ENCODE assay signal across 39 cellular contexts in genomic region chr20:18250237-18250636, GRCh38.
"Had no signal": no experiment of that assay in that cellular context is flagged by ENCODE, and none has a peak within 500 bp of the region (broad histone marks: within the 10 kb centered on the region; RNA-seq: fewer than 3 reads in every experiment).

No MANE protein-coding gene starts in this region.

- H3K36me3 ChIP-seq: ascending aorta, cardiac muscle cell had no signal

- H3K27me3 ChIP-seq: ascending aorta, cardiac muscle cell had no signal

- H3K4me3 Mint-ChIP-seq: activated CD4-positive, alpha-beta memory T cell treated with anti-CD3 and anti-CD28 coated beads, Interleukin-2, amount 10 ng/mL, durations not matched to agents 7 days and 5 days; activated CD4-positive, alpha-beta T cell treated with anti-CD3 and anti-CD28 coated beads for 36 hours; activated CD4-positive, alpha-beta T cell treated with anti-CD3 and anti-CD28 coated beads, Interleukin-2, amount 10 ng/mL, durations not matched to agents 7 days and 5 days; activated CD8-positive, alpha-beta memory T cell treated with anti-CD3 and anti-CD28 coated beads, Interleukin-2, amount 10 ng/mL, durations not matched to agents 7 days and 5 days; activated CD8-positive, alpha-beta T cell treated with anti-CD3 and anti-CD28 coated beads, Interleukin-2, amount 10 ng/mL, durations not matched to agents 7 days and 5 days; activated naive CD4-positive, alpha-beta T cell treated with anti-CD3 and anti-CD28 coated beads, Interleukin-2, amount 10 ng/mL, durations not matched to agents 7 days and 5 days; activated naive CD4-positive, alpha-beta T cell treated with anti-CD3 and anti-CD28 coated beads, Interleukin-2, amount 50 U/mL, for 24 hours; activated naive CD8-positive, alpha-beta T cell; activated naive CD8-positive, alpha-beta T cell treated with anti-CD3 and anti-CD28 coated beads, Interleukin-2, amount 10 ng/mL, durations not matched to agents 7 days and 5 days; activated naive CD8-positive, alpha-beta T cell treated with anti-CD3 and anti-CD28 coated beads, Interleukin-2, amount 50 U/mL, for 24 hours; activated T-cell treated with anti-CD3 and anti-CD28 coated beads, Interleukin-2, amount 50 U/mL, for 24 hours; brain; central memory CD8-positive, alpha-beta T cell; T-helper 1 cell treated with Interleukin-12 subunit alpha and Interleukin-12 subunit beta and Interleukin-4 antibody, amounts not matched to agents 30 μg/mL and 1 μg/mL, for 36 hours; T-helper 2 cell treated with Interferon-gamma antibody and Interleukin-4, amounts not matched to agents 5 μg/mL and 100 μg/mL, for 36 hours; WTC11 had no signal

- ATAC-seq: activated CD4-positive, alpha-beta T cell treated with anti-CD3 and anti-CD28 coated beads for 36 hours; activated CD4-positive, CD25-positive, alpha-beta regulatory T cell treated with anti-CD3 and anti-CD28 coated beads, Interleukin-2, amount 50 U/mL, for 24 hours; activated CD8-positive, alpha-beta memory T cell treated with anti-CD3 and anti-CD28 coated beads, Interleukin-2, amount 10 ng/mL, durations not matched to agents 7 days and 5 days; activated CD8-positive, alpha-beta T cell treated with anti-CD3 and anti-CD28 coated beads, Interleukin-2, amount 10 ng/mL, durations not matched to agents 7 days and 5 days; activated naive CD8-positive, alpha-beta T cell treated with anti-CD3 and anti-CD28 coated beads, Interleukin-2, amount 50 U/mL, for 24 hours; WTC11 had no signal

- H3K9me3 Mint-ChIP-seq: activated CD4-positive, alpha-beta memory T cell treated with anti-CD3 and anti-CD28 coated beads, Interleukin-2, amount 10 ng/mL, durations not matched to agents 7 days and 5 days; activated CD4-positive, alpha-beta T cell treated with anti-CD3 and anti-CD28 coated beads, Interleukin-2, amount 10 ng/mL, durations not matched to agents 7 days and 5 days; activated naive CD4-positive, alpha-beta T cell treated with anti-CD3 and anti-CD28 coated beads, Interleukin-2, amount 10 ng/mL, durations not matched to agents 7 days and 5 days; activated naive CD4-positive, alpha-beta T cell treated with anti-CD3 and anti-CD28 coated beads, Interleukin-2, amount 50 U/mL, for 24 hours; activated naive CD8-positive, alpha-beta T cell treated with anti-CD3 and anti-CD28 coated beads, Interleukin-2, amount 10 ng/mL, durations not matched to agents 7 days and 5 days; activated naive CD8-positive, alpha-beta T cell treated with anti-CD3 and anti-CD28 coated beads, Interleukin-2, amount 50 U/mL, for 24 hours; activated T-cell treated with anti-CD3 and anti-CD28 coated beads, Interleukin-2, amount 50 U/mL, for 24 hours; activated T-helper 2 cell treated with anti-CD3 and anti-CD28 coated beads, Interferon-gamma antibody, Interleukin-2, Interleukin-4, amounts not matched to agents 10 μg/mL and 5 μg/mL and 100 μg/mL, durations not matched to agents 14 hours and 24 hours and 36 hours; central memory CD8-positive, alpha-beta T cell; T-helper 1 cell treated with Interleukin-12 subunit alpha and Interleukin-12 subunit beta and Interleukin-4 antibody, amounts not matched to agents 30 μg/mL and 1 μg/mL, for 36 hours; T-helper 2 cell treated with Interferon-gamma antibody and Interleukin-4, amounts not matched to agents 5 μg/mL and 100 μg/mL, for 36 hours; WTC11 had no signal

- H3K27ac Mint-ChIP-seq: activated CD4-positive, alpha-beta memory T cell treated with anti-CD3 and anti-CD28 coated beads, Interleukin-2, amount 10 ng/mL, durations not matched to agents 7 days and 5 days; activated CD4-positive, alpha-beta T cell treated with anti-CD3 and anti-CD28 coated beads for 36 hours; activated CD4-positive, alpha-beta T cell treated with anti-CD3 and anti-CD28 coated beads, Interleukin-2, amount 10 ng/mL, durations not matched to agents 7 days and 5 days; activated CD8-positive, alpha-beta memory T cell treated with anti-CD3 and anti-CD28 coated beads, Interleukin-2, amount 10 ng/mL, durations not matched to agents 7 days and 5 days; activated CD8-positive, alpha-beta T cell treated with anti-CD3 and anti-CD28 coated beads, Interleukin-2, amount 10 ng/mL, durations not matched to agents 7 days and 5 days; activated naive CD4-positive, alpha-beta T cell treated with anti-CD3 and anti-CD28 coated beads, Interleukin-2, amount 10 ng/mL, durations not matched to agents 7 days and 5 days; activated naive CD4-positive, alpha-beta T cell treated with anti-CD3 and anti-CD28 coated beads, Interleukin-2, amount 50 U/mL, for 24 hours; activated naive CD8-positive, alpha-beta T cell; activated naive CD8-positive, alpha-beta T cell treated with anti-CD3 and anti-CD28 coated beads, Interleukin-2, amount 10 ng/mL, durations not matched to agents 7 days and 5 days; activated naive CD8-positive, alpha-beta T cell treated with anti-CD3 and anti-CD28 coated beads, Interleukin-2, amount 50 U/mL, for 24 hours; activated T-cell treated with anti-CD3 and anti-CD28 coated beads, Interleukin-2, amount 50 U/mL, for 24 hours; activated T-helper 2 cell treated with anti-CD3 and anti-CD28 coated beads, Interferon-gamma antibody, Interleukin-2, Interleukin-4, amounts not matched to agents 10 μg/mL and 5 μg/mL and 100 μg/mL, durations not matched to agents 14 hours and 24 hours and 36 hours; T-helper 1 cell treated with Interleukin-12 subunit alpha and Interleukin-12 subunit beta and Interleukin-4 antibody, amounts not matched to agents 30 μg/mL and 1 μg/mL, for 36 hours; T-helper 2 cell treated with Interferon-gamma antibody and Interleukin-4, amounts not matched to agents 5 μg/mL and 100 μg/mL, for 36 hours; WTC11 had no signal

- H3K4me1 ChIP-seq: ascending aorta had no signal

- FAIRE-seq: bronchial epithelial cell, TTC549 had no signal

- H3K36me3 Mint-ChIP-seq: activated CD8-positive, alpha-beta memory T cell treated with anti-CD3 and anti-CD28 coated beads, Interleukin-2, amount 10 ng/mL, durations not matched to agents 7 days and 5 days; activated naive CD4-positive, alpha-beta T cell treated with anti-CD3 and anti-CD28 coated beads, Interleukin-2, amount 10 ng/mL, durations not matched to agents 7 days and 5 days; activated naive CD4-positive, alpha-beta T cell treated with anti-CD3 and anti-CD28 coated beads, Interleukin-2, amount 50 U/mL, for 24 hours; activated naive CD8-positive, alpha-beta T cell; activated naive CD8-positive, alpha-beta T cell treated with anti-CD3 and anti-CD28 coated beads, Interleukin-2, amount 10 ng/mL, durations not matched to agents 7 days and 5 days; brain; WTC11 had no signal

- H3K4me3 ChIP-seq: ascending aorta, cardiac muscle cell had no signal

- H3K4me1 Mint-ChIP-seq: activated CD4-positive, alpha-beta memory T cell treated with anti-CD3 and anti-CD28 coated beads, Interleukin-2, amount 10 ng/mL, durations not matched to agents 7 days and 5 days; activated CD4-positive, alpha-beta T cell treated with anti-CD3 and anti-CD28 coated beads for 36 hours; activated CD4-positive, alpha-beta T cell treated with anti-CD3 and anti-CD28 coated beads, Interleukin-2, amount 10 ng/mL, durations not matched to agents 7 days and 5 days; activated CD8-positive, alpha-beta memory T cell treated with anti-CD3 and anti-CD28 coated beads, Interleukin-2, amount 10 ng/mL, durations not matched to agents 7 days and 5 days; activated naive CD4-positive, alpha-beta T cell treated with anti-CD3 and anti-CD28 coated beads, Interleukin-2, amount 10 ng/mL, durations not matched to agents 7 days and 5 days; activated naive CD4-positive, alpha-beta T cell treated with anti-CD3 and anti-CD28 coated beads, Interleukin-2, amount 50 U/mL, for 24 hours; activated naive CD8-positive, alpha-beta T cell treated with anti-CD3 and anti-CD28 coated beads, Interleukin-2, amount 10 ng/mL, durations not matched to agents 7 days and 5 days; activated naive CD8-positive, alpha-beta T cell treated with anti-CD3 and anti-CD28 coated beads, Interleukin-2, amount 50 U/mL, for 24 hours; brain; central memory CD8-positive, alpha-beta T cell; WTC11 had no signal

- DNase-seq: activated CD4-positive, alpha-beta memory T cell treated with anti-CD3 and anti-CD28 coated beads, Interleukin-2, amount 10 ng/mL, durations not matched to agents 7 days and 5 days; activated CD4-positive, alpha-beta T cell treated with anti-CD3 and anti-CD28 coated beads for 1 hour; activated CD4-positive, alpha-beta T cell treated with anti-CD3 and anti-CD28 coated beads for 36 hours; activated CD4-positive, alpha-beta T cell treated with anti-CD3 and anti-CD28 coated beads for 48 hours; activated CD4-positive, alpha-beta T cell treated with anti-CD3 and anti-CD28 coated beads, Interleukin-2, amount 10 ng/mL, durations not matched to agents 7 days and 5 days; activated CD4-positive, alpha-beta T cell treated with anti-CD3 and anti-CD28 coated beads, Interleukin-2, amount 50 U/mL, for 48 hours; activated CD4-positive, CD25-positive, alpha-beta regulatory T cell; activated CD8-positive, alpha-beta memory T cell treated with anti-CD3 and anti-CD28 coated beads for 24 hours; activated CD8-positive, alpha-beta memory T cell treated with anti-CD3 and anti-CD28 coated beads, Interleukin-2, amount 10 ng/mL, durations not matched to agents 7 days and 5 days; activated CD8-positive, alpha-beta memory T cell treated with anti-CD3 and anti-CD28 coated beads, Interleukin-2, amount 50 U/mL, for 48 hours; activated CD8-positive, alpha-beta T cell treated with anti-CD3 and anti-CD28 coated beads, Interleukin-2, amount 10 ng/mL, durations not matched to agents 7 days and 5 days; activated effector memory CD4-positive, alpha-beta T cell treated with Interleukin-2 at 50 U/mL for 16 hours; activated gamma-delta T cell; activated naive CD4-positive, alpha-beta T cell treated with anti-CD3 and anti-CD28 coated beads, Interleukin-2, amount 10 ng/mL, durations not matched to agents 7 days and 5 days; activated naive CD4-positive, alpha-beta T cell treated with Interleukin-2 at 50 U/mL for 16 hours; activated naive CD8-positive, alpha-beta T cell treated with anti-CD3 and anti-CD28 coated beads, Interleukin-2, amount 10 ng/mL, durations not matched to agents 7 days and 5 days; activated naive CD8-positive, alpha-beta T cell treated with anti-CD3 and anti-CD28 coated beads, Interleukin-2, amount 50 U/mL, for 24 hours; activated T-cell treated with anti-CD3 and anti-CD28 coated beads, Interleukin-2, amount 50 U/mL, for 24 hours; activated T-cell treated with anti-CD3 and anti-CD28 coated beads, Interleukin-2, amount 50 U/mL, for 48 hours; amygdala; caudate nucleus; SW 1271; T-helper 1 cell; T-helper 2 cell; T-helper 9 cell had no signal

- H3K27ac ChIP-seq: ascending aorta, cardiac muscle cell, VCaP had no signal

- H3K9me3 ChIP-seq: ascending aorta had no signal
